In the genomic region with DNA sequence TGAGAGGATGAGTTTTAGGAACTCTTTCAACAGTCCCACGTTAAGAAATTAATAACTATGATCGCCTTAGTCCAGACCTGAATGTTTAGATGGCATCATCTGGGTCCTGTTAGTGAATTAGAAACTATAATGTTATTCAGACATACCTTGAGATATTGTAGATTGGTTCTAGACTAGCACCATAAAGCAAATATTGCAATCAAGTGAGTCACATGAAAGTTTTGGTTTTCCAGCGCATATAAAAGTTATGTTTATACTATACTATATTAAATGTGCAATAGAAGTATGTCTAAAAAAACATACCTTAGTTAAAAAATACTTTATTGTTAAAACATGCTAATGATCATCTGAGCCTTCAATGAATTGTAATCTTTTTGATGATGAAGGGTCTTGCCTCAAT, we compare ENCODE assay signal across 6 cellular contexts.
"Had no signal": no experiment of that assay in that cellular context is flagged by ENCODE, and none has a peak within 500 bp of the region (broad histone marks: within the 10 kb centered on the region; RNA-seq: fewer than 3 reads in every experiment).

No MANE protein-coding gene starts in this region.

- H3K4me3 ChIP-seq: K562 had no signal

- H3K27ac ChIP-seq: HL-60 had no signal

- ATAC-seq: HepG2, K562 had no signal

- DNase-seq: IMR-90, KBM-7, KG1 had no signal
